Comparison of ENCODE assay signal across 9 cellular contexts in the genomic region with DNA sequence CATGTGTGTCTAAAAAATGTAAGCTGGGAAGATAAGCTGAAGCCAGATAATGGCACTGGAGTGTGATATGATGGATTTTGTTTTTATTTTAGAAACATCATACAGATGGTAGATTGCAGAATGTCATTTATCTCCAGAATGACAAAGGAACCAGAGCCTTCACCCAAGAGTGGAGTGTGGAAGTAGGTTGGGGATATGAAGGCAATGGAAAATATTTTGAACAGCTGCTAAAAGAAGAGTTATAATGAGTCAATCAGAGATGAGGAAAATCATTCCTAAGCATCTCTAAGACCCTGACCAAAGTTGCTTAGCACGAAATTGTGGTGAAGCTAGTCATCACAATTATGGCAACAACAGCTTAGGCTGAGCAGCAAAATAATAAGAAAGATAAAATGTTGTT. TPM values are rescaled to one million over a fixed set of nuclear protein-coding genes. Genes with fewer than 3 reads are reported as not detected.
"Had no signal": no experiment of that assay in that cellular context is flagged by ENCODE, and none has a peak within 500 bp of the region (broad histone marks: within the 10 kb centered on the region; RNA-seq: fewer than 3 reads in every experiment).

No MANE protein-coding gene starts in this region.

- H3K4me3 ChIP-seq: K562 had no signal

- H3K27ac ChIP-seq: HL-60 had no signal

- FAIRE-seq: HepG2, HTR-8/SVneo, K562 had no signal

- H3K4me3 Mint-ChIP-seq: IgD-negative memory B cell had no signal

- ATAC-seq: HepG2, K562 had no signal

- H3K36me3 Mint-ChIP-seq: IgD-negative memory B cell had no signal

- H3K27me3 Mint-ChIP-seq: IgD-negative memory B cell had no signal

- DNase-seq: IMR-90, KBM-7 had no signal

- H3K27ac Mint-ChIP-seq: IgD-negative memory B cell had no signal

RNA-seq across cellular contexts. Expression of a gene that starts 39.8 kb away (rescaled TPM):
- total RNA-seq: HepG2, HT-29, HT1080, IMR-90, K562 had no signal
- polyA plus RNA-seq: HepG2, IgD-negative memory B cell, IMR-90, K562 had no signal
